Comparison of ENCODE assay signal across 8 cellular contexts in genomic region chr5:134370306-134370870, GRCh38. TPM values are rescaled to one million over a fixed set of nuclear protein-coding genes. Genes with fewer than 3 reads are reported as not detected.
A peak's percentile ranks its signal among the peaks of the same experiment; 100 is the strongest.
DNase-seq lines count a peak whose midpoint lies in the region; ATAC-seq, FAIRE-seq and TF ChIP-seq lines count a peak whose summit lies in the region.

No MANE protein-coding gene starts in this region.

- no peak for TF ChIP-seq CTCF in keratinocyte (optimal IDR thresholded peaks at IDR 0.05 in 1 of 3, IDR thresholded peaks at IDR 0.05 in 1 of 3, conservative IDR thresholded peaks at IDR 0.05 in 1 of 3; ENCODE audit: extremely low read depth in 1 of 3, insufficient read depth in 2 of 3, low read length in 3 of 3)

- H3K27me3 Mint-ChIP-seq in activated naive CD8-positive, alpha-beta T cell treated with anti-CD3 and anti-CD28 coated beads for 36 hours, result peaks cover 4% of the 10 kb centered on the region

- H3K4me1 ChIP-seq in keratinocyte (ENCODE audit: control insufficient read depth, extremely low read depth, insufficient read depth, low read length) (peaks cover 18% of the 10 kb centered on the region), stomach smooth muscle (ENCODE audit: control insufficient read depth, insufficient read depth, low read length) (peaks cover 20% of the 10 kb centered on the region)

- peak overlapping the region; percentile 97 for H3K4me3 Mint-ChIP-seq in activated naive CD8-positive, alpha-beta T cell treated with anti-CD3 and anti-CD28 coated beads for 36 hours

- H3K9ac ChIP-seq in keratinocyte (ENCODE audit: control insufficient read depth, extremely low read depth, insufficient read depth, low read length) (peak overlapping the region; percentile 99), stomach smooth muscle (ENCODE audit: low read length in 2 of 2) (peak overlapping the region; percentile 97 to 100)

- H3K4me3 ChIP-seq in keratinocyte (ENCODE audit: control insufficient read depth in 2 of 3, extremely low read depth in 1 of 3, insufficient read depth in 2 of 3, low read depth in 1 of 3, low read length in 3 of 3) (peak overlapping the region; percentile 64 to 99 (median 83)), stomach smooth muscle (ENCODE audit: low read length in 2 of 2) (peak overlapping the region; percentile 74 to 94)

- H3K4me1 Mint-ChIP-seq in activated naive CD8-positive, alpha-beta T cell treated with anti-CD3 and anti-CD28 coated beads for 36 hours, result peaks cover 50% of the 10 kb centered on the region

- H3K9me3 Mint-ChIP-seq in activated naive CD8-positive, alpha-beta T cell treated with anti-CD3 and anti-CD28 coated beads for 36 hours, result peaks cover 4% of the 10 kb centered on the region

- H2AFZ ChIP-seq in keratinocyte (ENCODE audit: control insufficient read depth, low read length), result peak overlapping the region; percentile 88

- H4K20me1 ChIP-seq in keratinocyte (ENCODE audit: control insufficient read depth, extremely low read depth, insufficient read depth, low read length), result no peaks in the 10 kb centered on the region

- no peak for TF ChIP-seq POLR2A in H54 (IDR thresholded peaks at IDR 0.05; ENCODE audit: low read depth, low read length)

- H3K36me3 ChIP-seq in keratinocyte (ENCODE audit: control insufficient read depth in 2 of 2, extremely low read depth in 1 of 2, insufficient read depth in 2 of 2, low read length in 2 of 2) (peaks cover 0 to 6% of the 10 kb centered on the region in 2 experiments), stomach smooth muscle (ENCODE audit: control insufficient read depth in 2 of 2, insufficient read depth in 2 of 2, low read length in 2 of 2) (peaks cover 0 to 5% of the 10 kb centered on the region in 2 donors)

- H3K9me1 ChIP-seq in keratinocyte (ENCODE audit: control insufficient read depth, extremely low read depth, insufficient read depth, low read length), result no peaks in the 10 kb centered on the region

- peaks cover 52% of the 10 kb centered on the region for H3K79me2 ChIP-seq in keratinocyte (ENCODE audit: control insufficient read depth, insufficient read depth, low read length)

- peak overlapping the region; percentile 100 for H3K4me2 ChIP-seq in keratinocyte (ENCODE audit: control insufficient read depth, extremely low read depth, insufficient read depth, low read depth, low read length)

- H3K27ac ChIP-seq in keratinocyte (ENCODE audit: control insufficient read depth, insufficient read depth, low read length) (peak overlapping the region; percentile 96), stomach smooth muscle (ENCODE audit: low read length) (peak overlapping the region; percentile 97)

- peaks cover 35% of the 10 kb centered on the region for H3K36me3 Mint-ChIP-seq in activated naive CD8-positive, alpha-beta T cell treated with anti-CD3 and anti-CD28 coated beads for 36 hours

- no peaks in the 10 kb centered on the region for H3K27me3 ChIP-seq in keratinocyte (ENCODE audit: control insufficient read depth, extremely low read depth, insufficient read depth, low read length)
- no peaks in the 10 kb centered on the region for H3K27me3 ChIP-seq in stomach smooth muscle (ENCODE audit: control insufficient read depth in 1 of 2, insufficient read depth in 2 of 2, low read length in 2 of 2)

- DNase-seq in stimulated activated CD4-positive, alpha-beta T cell treated with anti-CD3 and anti-CD28 coated beads, Interleukin-2, amount 100 ng/mL, for 4 hours (ENCODE audit: low read depth), result peak; percentile 34
- DNase-seq in stimulated activated CD4-positive, alpha-beta T cell treated with anti-CD3 and anti-CD28 coated beads, Interleukin-4, amount 100 ng/mL, for 1 hour, result no peak
- DNase-seq in activated naive CD8-positive, alpha-beta T cell treated with anti-CD3 and anti-CD28 coated beads for 36 hours, result no peak
- DNase-seq in keratinocyte (ENCODE audit: low read depth, low spot score) (no peak), H54 (ENCODE audit: insufficient read length, low spot score) (no peak), MV-4-11 (lab: John Stamatoyannopoulos, UW) (no peak)

- peak; percentile 5 for ATAC-seq in HG03460 (IDR thresholded peaks at IDR 0.05; ENCODE audit: unreplicated experiment)

- dilution Hi-C loops in keratinocyte (cut with MboI; ENCODE audit: extremely low pct_ligation_motif_present, low sequenced_read_pairs), result no loop called here

- no peaks in the 10 kb centered on the region for H3K9me3 ChIP-seq in keratinocyte (ENCODE audit: control insufficient read depth, low read depth, low read length)
- H3K9me3 ChIP-seq in stomach smooth muscle (ENCODE audit: control insufficient read depth in 2 of 2, low read length in 2 of 2), result no peaks in the 10 kb centered on the region

- FAIRE-seq in keratinocyte (lab: Jason Lieb, UNC), result no peak
- no peak for FAIRE-seq in H54 (lab: Jason Lieb, UNC)

- peak overlapping the region; percentile 100 for H3K27ac Mint-ChIP-seq in activated naive CD8-positive, alpha-beta T cell treated with anti-CD3 and anti-CD28 coated beads for 36 hours

RNA-seq across cellular contexts. Expression of gene UBE2B, which starts 1.0 kb away (rescaled TPM):
- 10 to 100 TPM; 93.8 to 94.0 TPM for total RNA-seq in activated naive CD8-positive, alpha-beta T cell treated with anti-CD3 and anti-CD28 coated beads for 36 hours
- polyA plus RNA-seq in keratinocyte, result 31.7 to 73.5 TPM (median 39.3 TPM) in 3 replicates
- 67.6 TPM for polyA plus RNA-seq in keratinocyte (2011; ENCODE audit: low read depth)
- 55.5 and 107 TPM in 2 replicates for polyA plus RNA-seq in keratinocyte (2011; cell fraction: cytosol; rRNA removed)
- polyA plus RNA-seq in keratinocyte (2011; cell fraction: nucleus; rRNA removed), result 35.3 and 58.3 TPM in 2 replicates
- polyA plus RNA-seq in keratinocyte (2012; ENCODE audit: low replicate concordance), result 60.1 and 182 TPM in 2 replicates
- polyA minus RNA-seq in keratinocyte, result 9.5 to 21.0 TPM (median 11.4 TPM) in 3 replicates
- 25.3 TPM for polyA minus RNA-seq in keratinocyte (2011; cell fraction: cytosol; rRNA and poly(A)+ RNA removed)
- 9.6 and 13.4 TPM in 2 replicates for polyA minus RNA-seq in keratinocyte (2011; cell fraction: nucleus; rRNA and poly(A)+ RNA removed)

RNA-seq across cellular contexts. Expression of gene CDKL3, which starts 3.4 kb away (rescaled TPM):
- total RNA-seq in activated naive CD8-positive, alpha-beta T cell treated with anti-CD3 and anti-CD28 coated beads for 36 hours, result 1 to 10 TPM; 1.6 to 3.6 TPM
- polyA plus RNA-seq in keratinocyte, result 0.45 to 1.7 TPM (median 1.6 TPM) in 3 replicates
- 2.6 TPM for polyA plus RNA-seq in keratinocyte (2011; ENCODE audit: low read depth)
- polyA plus RNA-seq in keratinocyte (2011; cell fraction: cytosol; rRNA removed), result 1.1 and 1.4 TPM in 2 replicates
- polyA plus RNA-seq in keratinocyte (2011; cell fraction: nucleus; rRNA removed), result 1.3 and 1.4 TPM in 2 replicates
- polyA plus RNA-seq in keratinocyte (2012; ENCODE audit: low replicate concordance), result 1.2 and 2.4 TPM in 2 replicates
- not detected in 3 replicates for polyA minus RNA-seq in keratinocyte
- polyA minus RNA-seq in keratinocyte (2011; cell fraction: cytosol; rRNA and poly(A)+ RNA removed), result not detected
- polyA minus RNA-seq in keratinocyte (2011; cell fraction: nucleus; rRNA and poly(A)+ RNA removed), result 0.63 TPM in 1 of 2 replicates, not detected in the other

RNA-seq across cellular contexts. Expression of gene CDKN2AIPNL, which starts 41.3 kb away (rescaled TPM):
- 10 to 100 TPM; 42.6 to 44.5 TPM for total RNA-seq in activated naive CD8-positive, alpha-beta T cell treated with anti-CD3 and anti-CD28 coated beads for 36 hours
- 17.4 to 28.4 TPM (median 22.2 TPM) in 3 replicates for polyA plus RNA-seq in keratinocyte
- 7.3 TPM for polyA plus RNA-seq in keratinocyte (2011; ENCODE audit: low read depth)
- 21.3 and 24.9 TPM in 2 replicates for polyA plus RNA-seq in keratinocyte (2011; cell fraction: cytosol; rRNA removed)
- polyA plus RNA-seq in keratinocyte (2011; cell fraction: nucleus; rRNA removed), result 3.8 and 5.3 TPM in 2 replicates
- 12.3 and 24.7 TPM in 2 replicates for polyA plus RNA-seq in keratinocyte (2012; ENCODE audit: low replicate concordance)
- 5.7 to 6.4 TPM (median 6.2 TPM) in 3 replicates for polyA minus RNA-seq in keratinocyte
- polyA minus RNA-seq in keratinocyte (2011; cell fraction: cytosol; rRNA and poly(A)+ RNA removed), result 16.5 TPM
- polyA minus RNA-seq in keratinocyte (2011; cell fraction: nucleus; rRNA and poly(A)+ RNA removed), result 0.84 and 2.2 TPM in 2 replicates
